In genomic region chr4:105709081-105709450, GRCh38 we compare ENCODE assay signal across 8 cellular contexts. TPM values are rescaled to one million over a fixed set of nuclear protein-coding genes. Genes with fewer than 3 reads are reported as not detected.
A peak's percentile ranks its signal among the peaks of the same experiment; 100 is the strongest.
DNase-seq lines count a peak whose midpoint lies in the region; ATAC-seq and TF ChIP-seq lines count a peak whose summit lies in the region.

No MANE protein-coding gene starts in this region.

- intact Hi-C loops in upper lobe of right lung (cut with DNase I) (no loop called here), posterior vena cava (cut with DNase I) (no loop called here)

- H3K27ac ChIP-seq in C4-2B (peak overlapping the region; percentile 79), lung (ENCODE audit: low read depth in 1 of 2, low read length in 1 of 2) (peak overlapping the region; percentile 87 to 95), upper lobe of right lung (peak overlapping the region; percentile 80)

- H3K27me3 ChIP-seq in lung (ENCODE audit: control insufficient read depth, insufficient read depth), result no peaks in the 10 kb centered on the region
- H3K27me3 ChIP-seq in upper lobe of right lung, result no peaks in the 10 kb centered on the region

- H3K4me3 ChIP-seq in choroid plexus epithelial cell (ENCODE audit: low read depth, low read length) (peak overlapping the region; percentile 99), lung (peak overlapping the region; percentile 93), upper lobe of right lung (peak overlapping the region; percentile 85)

- H3K36me3 ChIP-seq in lung (ENCODE audit: control insufficient read depth in 2 of 2, insufficient read depth in 2 of 2, low read length in 2 of 2) (no peaks in the 10 kb centered on the region), upper lobe of right lung (no peaks in the 10 kb centered on the region)

- no peak for TF ChIP-seq CTCF in C4-2B (conservative IDR thresholded peaks at IDR 0.05)
- TF ChIP-seq CTCF in choroid plexus epithelial cell (conservative IDR thresholded peaks at IDR 0.05; ENCODE audit: low read depth, low read length), result no peak
- no peak for TF ChIP-seq CTCF in lung (IDR thresholded peaks at IDR 0.05; ENCODE audit: control extremely low read depth, extremely low read depth)
- TF ChIP-seq CTCF in upper lobe of right lung (IDR thresholded peaks at IDR 0.05), result no peak

- 0% methylated on average over 11 of the region's 11 CpGs for WGBS in lung, 2 donors

- H3K4me1 ChIP-seq in lung (ENCODE audit: control insufficient read depth in 2 of 2, insufficient read depth in 2 of 2, low read length in 2 of 2) (peaks cover 2 to 10% of the 10 kb centered on the region in 2 donors), upper lobe of right lung (peaks cover 16% of the 10 kb centered on the region)

- H3K9me3 ChIP-seq in lung (ENCODE audit: control insufficient read depth in 2 of 2, insufficient read depth in 1 of 2, low read length in 1 of 2) (no peaks in the 10 kb centered on the region), upper lobe of right lung (no peaks in the 10 kb centered on the region)

- peak; percentile 5 for ATAC-seq in GM18508 (IDR thresholded peaks at IDR 0.05; ENCODE audit: insufficient read depth, unreplicated experiment)
- ATAC-seq in HG02943 (IDR thresholded peaks at IDR 0.05; ENCODE audit: low read depth, unreplicated experiment), result peak; percentile 38
- peak; percentile 34 for ATAC-seq in lung (ENCODE audit: insufficient read depth, low FRiP score)
- peak; percentile 24 for ATAC-seq in upper lobe of right lung

- DNase-seq in OCI-M1 (lab: John Stamatoyannopoulos, UW) (peak; percentile 67), choroid plexus epithelial cell (ENCODE audit: low read depth) (peak; percentile 9), lung (ENCODE audit: low spot score) (no peak), upper lobe of right lung (no peak), posterior vena cava (ENCODE audit: low spot score) (no peak)

RNA-seq across cellular contexts. Expression of gene GSTCD, which starts 0.5 kb away (rescaled TPM):
- total RNA-seq in lung (10 to 100 TPM; 14.0 to 17.9 TPM), upper lobe of right lung (10.2 TPM), posterior vena cava (10 to 100 TPM in 1 of 2 donors, 1 to 10 TPM in 1; 7.8 to 14.0 TPM)
- polyA plus RNA-seq in lung, result 1 to 10 TPM; 1.5 to 2.9 TPM

RNA-seq across cellular contexts. Expression of gene INTS12, which starts 0.6 kb away (rescaled TPM):
- total RNA-seq in lung, result 10 to 100 TPM; 15.0 to 24.1 TPM
- 10 to 100 TPM; 16.0 to 18.4 TPM for polyA plus RNA-seq in lung
- total RNA-seq in upper lobe of right lung, result 20.2 TPM
- total RNA-seq in posterior vena cava, result 10 to 100 TPM; 20.1 to 20.4 TPM

Comparison
In these comparisons a context has a peak if more than half of its experiments do, and no peak if none do; other contexts are left out.
1. DNase-seq: peak in OCI-M1 (single experiment) and choroid plexus epithelial cell (single experiment); none in lung (single experiment), upper lobe of right lung (single experiment) and posterior vena cava (single experiment).
2. Peak in every context shown above with its lines, with median percentiles within 50 percentile points of each other: H3K27ac ChIP-seq, ATAC-seq and H3K4me3 ChIP-seq.